ENCODE assay signal across 1 cellular context in the genomic region with DNA sequence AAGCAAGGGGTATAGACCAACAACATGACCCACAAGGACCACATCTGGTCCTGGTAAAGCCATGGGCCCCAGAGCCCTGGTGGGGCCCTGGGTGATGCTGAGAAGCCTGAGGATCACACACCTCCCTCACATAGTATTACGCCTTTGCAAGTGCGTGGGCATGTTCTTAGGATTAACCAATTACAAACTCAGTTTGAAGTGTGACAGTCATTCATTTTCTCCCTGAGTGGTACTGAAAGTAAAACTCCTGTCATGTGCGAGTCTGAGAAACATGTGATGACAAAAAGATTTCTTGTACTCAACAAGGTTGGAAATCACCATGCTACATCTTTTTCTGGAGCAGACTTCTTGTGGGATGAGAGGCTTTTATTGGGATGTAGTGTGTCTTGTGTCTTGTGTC.
TF ChIP-seq lines count a peak whose summit lies in the region.

No MANE protein-coding gene starts in this region.

TF ChIP-seq in GM12878, 131 proteins besides CTCF, POLR2A, EP300 and RAD21 (continued from another document and continues in another):
- TF ChIP-seq, protein P1, sequence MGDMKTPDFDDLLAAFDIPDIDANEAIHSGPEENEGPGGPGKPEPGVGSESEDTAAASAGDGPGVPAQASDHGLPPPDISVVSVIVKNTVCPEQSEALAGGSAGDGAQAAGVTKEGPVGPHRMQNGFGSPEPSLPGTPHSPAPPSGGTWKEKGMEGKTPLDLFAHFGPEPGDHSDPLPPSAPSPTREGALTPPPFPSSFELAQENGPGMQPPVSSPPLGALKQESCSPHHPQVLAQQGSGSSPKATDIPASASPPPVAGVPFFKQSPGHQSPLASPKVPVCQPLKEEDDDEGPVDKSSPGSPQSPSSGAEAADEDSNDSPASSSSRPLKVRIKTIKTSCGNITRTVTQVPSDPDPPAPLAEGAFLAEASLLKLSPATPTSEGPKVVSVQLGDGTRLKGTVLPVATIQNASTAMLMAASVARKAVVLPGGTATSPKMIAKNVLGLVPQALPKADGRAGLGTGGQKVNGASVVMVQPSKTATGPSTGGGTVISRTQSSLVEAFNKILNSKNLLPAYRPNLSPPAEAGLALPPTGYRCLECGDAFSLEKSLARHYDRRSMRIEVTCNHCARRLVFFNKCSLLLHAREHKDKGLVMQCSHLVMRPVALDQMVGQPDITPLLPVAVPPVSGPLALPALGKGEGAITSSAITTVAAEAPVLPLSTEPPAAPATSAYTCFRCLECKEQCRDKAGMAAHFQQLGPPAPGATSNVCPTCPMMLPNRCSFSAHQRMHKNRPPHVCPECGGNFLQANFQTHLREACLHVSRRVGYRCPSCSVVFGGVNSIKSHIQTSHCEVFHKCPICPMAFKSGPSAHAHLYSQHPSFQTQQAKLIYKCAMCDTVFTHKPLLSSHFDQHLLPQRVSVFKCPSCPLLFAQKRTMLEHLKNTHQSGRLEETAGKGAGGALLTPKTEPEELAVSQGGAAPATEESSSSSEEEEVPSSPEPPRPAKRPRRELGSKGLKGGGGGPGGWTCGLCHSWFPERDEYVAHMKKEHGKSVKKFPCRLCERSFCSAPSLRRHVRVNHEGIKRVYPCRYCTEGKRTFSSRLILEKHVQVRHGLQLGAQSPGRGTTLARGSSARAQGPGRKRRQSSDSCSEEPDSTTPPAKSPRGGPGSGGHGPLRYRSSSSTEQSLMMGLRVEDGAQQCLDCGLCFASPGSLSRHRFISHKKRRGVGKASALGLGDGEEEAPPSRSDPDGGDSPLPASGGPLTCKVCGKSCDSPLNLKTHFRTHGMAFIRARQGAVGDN (IDR thresholded peaks at IDR 0.05): peak; percentile 72; the same call in 1 of the 2 replicates
- TF ChIP-seq ZNF24 (IDR thresholded peaks at IDR 0.05) (no peak), HDAC6 (IDR thresholded peaks at IDR 0.05; ENCODE audit: unreplicated experiment) (no peak), RFX5 (IDR thresholded peaks at IDR 0.05; ENCODE audit: low read depth, low read length) (no peak), CHD1 (IDR thresholded peaks at IDR 0.05; ENCODE audit: low read depth, low read length) (no peak), TAF1 (IDR thresholded peaks at IDR 0.05; ENCODE audit: borderline replicate concordance, low read depth, low read length) (no peak), BHLHE40 (IDR thresholded peaks at IDR 0.05; ENCODE audit: borderline replicate concordance in 1 of 2, low read depth in 2 of 2, low read length in 1 of 2) (peak; percentile 44 to 76; a peak in 3 of 4 replicates), CHD4 (IDR thresholded peaks at IDR 0.05) (no peak), SUPT20H (IDR thresholded peaks at IDR 0.05; ENCODE audit: borderline replicate concordance, control insufficient read depth, low read depth, low read length) (no peak), STAT3 (IDR thresholded peaks at IDR 0.05; ENCODE audit: low read depth, low read length) (no peak), SIN3A (IDR thresholded peaks at IDR 0.05; ENCODE audit: low read depth, low read length) (no peak), JUNB (IDR thresholded peaks at IDR 0.05) (no peak), ZNF274 (IDR thresholded peaks at IDR 0.05; ENCODE audit: insufficient read depth, insufficient read length) (no peak), MXI1 (IDR thresholded peaks at IDR 0.05; ENCODE audit: low read depth, low read length) (no peak), RCOR1 (conservative IDR thresholded peaks at IDR 0.05; ENCODE audit: low read depth, low read length) (no peak), FOXM1 (IDR thresholded peaks at IDR 0.05; ENCODE audit: low read depth, low read length) (no peak), TARDBP (IDR thresholded peaks at IDR 0.05; ENCODE audit: borderline replicate concordance) (no peak), CEBPB (IDR thresholded peaks at IDR 0.05; ENCODE audit: borderline replicate concordance in 1 of 2, low read depth in 2 of 2, low read length in 2 of 2) (no peak), IRF4 (IDR thresholded peaks at IDR 0.05; ENCODE audit: low read depth, low read length) (no peak), ZZZ3 (IDR thresholded peaks at IDR 0.05; ENCODE audit: control insufficient read depth, insufficient read length, low read depth) (no peak), IKZF2 (IDR thresholded peaks at IDR 0.05) (peak; percentile 53 to 64; a peak in 3 of 4 replicates), ETV6 (conservative IDR thresholded peaks at IDR 0.05 in 1 of 2, IDR thresholded peaks at IDR 0.05 in 1 of 2; ENCODE audit: borderline replicate concordance in 1 of 2, low read depth in 1 of 2) (no peak), SREBF2 (IDR thresholded peaks at IDR 0.05; ENCODE audit: low read length) (no peak), RBBP5 (conservative IDR thresholded peaks at IDR 0.05) (no peak), GATAD2B (conservative IDR thresholded peaks at IDR 0.05; ENCODE audit: low read depth) (no peak), TCF7 (IDR thresholded peaks at IDR 0.05; ENCODE audit: borderline replicate concordance) (no peak), NR2F1 (conservative IDR thresholded peaks at IDR 0.05) (no peak), SP1 (IDR thresholded peaks at IDR 0.05; ENCODE audit: low read depth, low read length) (no peak), ZNF384 (IDR thresholded peaks at IDR 0.05; ENCODE audit: borderline replicate concordance, low read depth, low read length) (no peak)
- TF ChIP-seq, protein P2, sequence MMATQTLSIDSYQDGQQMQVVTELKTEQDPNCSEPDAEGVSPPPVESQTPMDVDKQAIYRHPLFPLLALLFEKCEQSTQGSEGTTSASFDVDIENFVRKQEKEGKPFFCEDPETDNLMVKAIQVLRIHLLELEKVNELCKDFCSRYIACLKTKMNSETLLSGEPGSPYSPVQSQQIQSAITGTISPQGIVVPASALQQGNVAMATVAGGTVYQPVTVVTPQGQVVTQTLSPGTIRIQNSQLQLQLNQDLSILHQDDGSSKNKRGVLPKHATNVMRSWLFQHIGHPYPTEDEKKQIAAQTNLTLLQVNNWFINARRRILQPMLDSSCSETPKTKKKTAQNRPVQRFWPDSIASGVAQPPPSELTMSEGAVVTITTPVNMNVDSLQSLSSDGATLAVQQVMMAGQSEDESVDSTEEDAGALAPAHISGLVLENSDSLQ (IDR thresholded peaks at IDR 0.05): peak; percentile 61
- TF ChIP-seq, protein P3, sequence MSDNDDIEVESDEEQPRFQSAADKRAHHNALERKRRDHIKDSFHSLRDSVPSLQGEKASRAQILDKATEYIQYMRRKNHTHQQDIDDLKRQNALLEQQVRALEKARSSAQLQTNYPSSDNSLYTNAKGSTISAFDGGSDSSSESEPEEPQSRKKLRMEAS (IDR thresholded peaks at IDR 0.05; ENCODE audit: low read depth, low read length): no peak
- TF ChIP-seq, protein P4, sequence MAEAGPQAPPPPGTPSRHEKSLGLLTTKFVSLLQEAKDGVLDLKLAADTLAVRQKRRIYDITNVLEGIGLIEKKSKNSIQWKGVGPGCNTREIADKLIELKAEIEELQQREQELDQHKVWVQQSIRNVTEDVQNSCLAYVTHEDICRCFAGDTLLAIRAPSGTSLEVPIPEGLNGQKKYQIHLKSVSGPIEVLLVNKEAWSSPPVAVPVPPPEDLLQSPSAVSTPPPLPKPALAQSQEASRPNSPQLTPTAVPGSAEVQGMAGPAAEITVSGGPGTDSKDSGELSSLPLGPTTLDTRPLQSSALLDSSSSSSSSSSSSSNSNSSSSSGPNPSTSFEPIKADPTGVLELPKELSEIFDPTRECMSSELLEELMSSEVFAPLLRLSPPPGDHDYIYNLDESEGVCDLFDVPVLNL (IDR thresholded peaks at IDR 0.05; ENCODE audit: low read depth, low read length): no peak
- TF ChIP-seq, protein P5, sequence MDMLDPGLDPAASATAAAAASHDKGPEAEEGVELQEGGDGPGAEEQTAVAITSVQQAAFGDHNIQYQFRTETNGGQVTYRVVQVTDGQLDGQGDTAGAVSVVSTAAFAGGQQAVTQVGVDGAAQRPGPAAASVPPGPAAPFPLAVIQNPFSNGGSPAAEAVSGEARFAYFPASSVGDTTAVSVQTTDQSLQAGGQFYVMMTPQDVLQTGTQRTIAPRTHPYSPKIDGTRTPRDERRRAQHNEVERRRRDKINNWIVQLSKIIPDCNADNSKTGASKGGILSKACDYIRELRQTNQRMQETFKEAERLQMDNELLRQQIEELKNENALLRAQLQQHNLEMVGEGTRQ (IDR thresholded peaks at IDR 0.05; ENCODE audit: borderline replicate concordance, low read depth, low read length): no peak
- TF ChIP-seq, protein P6, sequence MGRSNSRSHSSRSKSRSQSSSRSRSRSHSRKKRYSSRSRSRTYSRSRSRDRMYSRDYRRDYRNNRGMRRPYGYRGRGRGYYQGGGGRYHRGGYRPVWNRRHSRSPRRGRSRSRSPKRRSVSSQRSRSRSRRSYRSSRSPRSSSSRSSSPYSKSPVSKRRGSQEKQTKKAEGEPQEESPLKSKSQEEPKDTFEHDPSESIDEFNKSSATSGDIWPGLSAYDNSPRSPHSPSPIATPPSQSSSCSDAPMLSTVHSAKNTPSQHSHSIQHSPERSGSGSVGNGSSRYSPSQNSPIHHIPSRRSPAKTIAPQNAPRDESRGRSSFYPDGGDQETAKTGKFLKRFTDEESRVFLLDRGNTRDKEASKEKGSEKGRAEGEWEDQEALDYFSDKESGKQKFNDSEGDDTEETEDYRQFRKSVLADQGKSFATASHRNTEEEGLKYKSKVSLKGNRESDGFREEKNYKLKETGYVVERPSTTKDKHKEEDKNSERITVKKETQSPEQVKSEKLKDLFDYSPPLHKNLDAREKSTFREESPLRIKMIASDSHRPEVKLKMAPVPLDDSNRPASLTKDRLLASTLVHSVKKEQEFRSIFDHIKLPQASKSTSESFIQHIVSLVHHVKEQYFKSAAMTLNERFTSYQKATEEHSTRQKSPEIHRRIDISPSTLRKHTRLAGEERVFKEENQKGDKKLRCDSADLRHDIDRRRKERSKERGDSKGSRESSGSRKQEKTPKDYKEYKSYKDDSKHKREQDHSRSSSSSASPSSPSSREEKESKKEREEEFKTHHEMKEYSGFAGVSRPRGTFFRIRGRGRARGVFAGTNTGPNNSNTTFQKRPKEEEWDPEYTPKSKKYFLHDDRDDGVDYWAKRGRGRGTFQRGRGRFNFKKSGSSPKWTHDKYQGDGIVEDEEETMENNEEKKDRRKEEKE (IDR thresholded peaks at IDR 0.05): no peak
- TF ChIP-seq, protein P7, sequence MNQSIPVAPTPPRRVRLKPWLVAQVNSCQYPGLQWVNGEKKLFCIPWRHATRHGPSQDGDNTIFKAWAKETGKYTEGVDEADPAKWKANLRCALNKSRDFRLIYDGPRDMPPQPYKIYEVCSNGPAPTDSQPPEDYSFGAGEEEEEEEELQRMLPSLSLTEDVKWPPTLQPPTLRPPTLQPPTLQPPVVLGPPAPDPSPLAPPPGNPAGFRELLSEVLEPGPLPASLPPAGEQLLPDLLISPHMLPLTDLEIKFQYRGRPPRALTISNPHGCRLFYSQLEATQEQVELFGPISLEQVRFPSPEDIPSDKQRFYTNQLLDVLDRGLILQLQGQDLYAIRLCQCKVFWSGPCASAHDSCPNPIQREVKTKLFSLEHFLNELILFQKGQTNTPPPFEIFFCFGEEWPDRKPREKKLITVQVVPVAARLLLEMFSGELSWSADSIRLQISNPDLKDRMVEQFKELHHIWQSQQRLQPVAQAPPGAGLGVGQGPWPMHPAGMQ (IDR thresholded peaks at IDR 0.05; ENCODE audit: borderline replicate concordance): no peak
- TF ChIP-seq, protein P8, sequence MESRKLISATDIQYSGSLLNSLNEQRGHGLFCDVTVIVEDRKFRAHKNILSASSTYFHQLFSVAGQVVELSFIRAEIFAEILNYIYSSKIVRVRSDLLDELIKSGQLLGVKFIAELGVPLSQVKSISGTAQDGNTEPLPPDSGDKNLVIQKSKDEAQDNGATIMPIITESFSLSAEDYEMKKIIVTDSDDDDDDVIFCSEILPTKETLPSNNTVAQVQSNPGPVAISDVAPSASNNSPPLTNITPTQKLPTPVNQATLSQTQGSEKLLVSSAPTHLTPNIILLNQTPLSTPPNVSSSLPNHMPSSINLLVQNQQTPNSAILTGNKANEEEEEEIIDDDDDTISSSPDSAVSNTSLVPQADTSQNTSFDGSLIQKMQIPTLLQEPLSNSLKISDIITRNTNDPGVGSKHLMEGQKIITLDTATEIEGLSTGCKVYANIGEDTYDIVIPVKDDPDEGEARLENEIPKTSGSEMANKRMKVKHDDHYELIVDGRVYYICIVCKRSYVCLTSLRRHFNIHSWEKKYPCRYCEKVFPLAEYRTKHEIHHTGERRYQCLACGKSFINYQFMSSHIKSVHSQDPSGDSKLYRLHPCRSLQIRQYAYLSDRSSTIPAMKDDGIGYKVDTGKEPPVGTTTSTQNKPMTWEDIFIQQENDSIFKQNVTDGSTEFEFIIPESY (IDR thresholded peaks at IDR 0.05): no peak
- TF ChIP-seq, protein P9, sequence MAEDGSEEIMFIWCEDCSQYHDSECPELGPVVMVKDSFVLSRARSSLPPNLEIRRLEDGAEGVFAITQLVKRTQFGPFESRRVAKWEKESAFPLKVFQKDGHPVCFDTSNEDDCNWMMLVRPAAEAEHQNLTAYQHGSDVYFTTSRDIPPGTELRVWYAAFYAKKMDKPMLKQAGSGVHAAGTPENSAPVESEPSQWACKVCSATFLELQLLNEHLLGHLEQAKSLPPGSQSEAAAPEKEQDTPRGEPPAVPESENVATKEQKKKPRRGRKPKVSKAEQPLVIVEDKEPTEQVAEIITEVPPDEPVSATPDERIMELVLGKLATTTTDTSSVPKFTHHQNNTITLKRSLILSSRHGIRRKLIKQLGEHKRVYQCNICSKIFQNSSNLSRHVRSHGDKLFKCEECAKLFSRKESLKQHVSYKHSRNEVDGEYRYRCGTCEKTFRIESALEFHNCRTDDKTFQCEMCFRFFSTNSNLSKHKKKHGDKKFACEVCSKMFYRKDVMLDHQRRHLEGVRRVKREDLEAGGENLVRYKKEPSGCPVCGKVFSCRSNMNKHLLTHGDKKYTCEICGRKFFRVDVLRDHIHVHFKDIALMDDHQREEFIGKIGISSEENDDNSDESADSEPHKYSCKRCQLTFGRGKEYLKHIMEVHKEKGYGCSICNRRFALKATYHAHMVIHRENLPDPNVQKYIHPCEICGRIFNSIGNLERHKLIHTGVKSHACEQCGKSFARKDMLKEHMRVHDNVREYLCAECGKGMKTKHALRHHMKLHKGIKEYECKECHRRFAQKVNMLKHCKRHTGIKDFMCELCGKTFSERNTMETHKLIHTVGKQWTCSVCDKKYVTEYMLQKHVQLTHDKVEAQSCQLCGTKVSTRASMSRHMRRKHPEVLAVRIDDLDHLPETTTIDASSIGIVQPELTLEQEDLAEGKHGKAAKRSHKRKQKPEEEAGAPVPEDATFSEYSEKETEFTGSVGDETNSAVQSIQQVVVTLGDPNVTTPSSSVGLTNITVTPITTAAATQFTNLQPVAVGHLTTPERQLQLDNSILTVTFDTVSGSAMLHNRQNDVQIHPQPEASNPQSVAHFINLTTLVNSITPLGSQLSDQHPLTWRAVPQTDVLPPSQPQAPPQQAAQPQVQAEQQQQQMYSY (CRISPR knock-in tag; IDR thresholded peaks at IDR 0.05): no peak
- TF ChIP-seq, protein P10, sequence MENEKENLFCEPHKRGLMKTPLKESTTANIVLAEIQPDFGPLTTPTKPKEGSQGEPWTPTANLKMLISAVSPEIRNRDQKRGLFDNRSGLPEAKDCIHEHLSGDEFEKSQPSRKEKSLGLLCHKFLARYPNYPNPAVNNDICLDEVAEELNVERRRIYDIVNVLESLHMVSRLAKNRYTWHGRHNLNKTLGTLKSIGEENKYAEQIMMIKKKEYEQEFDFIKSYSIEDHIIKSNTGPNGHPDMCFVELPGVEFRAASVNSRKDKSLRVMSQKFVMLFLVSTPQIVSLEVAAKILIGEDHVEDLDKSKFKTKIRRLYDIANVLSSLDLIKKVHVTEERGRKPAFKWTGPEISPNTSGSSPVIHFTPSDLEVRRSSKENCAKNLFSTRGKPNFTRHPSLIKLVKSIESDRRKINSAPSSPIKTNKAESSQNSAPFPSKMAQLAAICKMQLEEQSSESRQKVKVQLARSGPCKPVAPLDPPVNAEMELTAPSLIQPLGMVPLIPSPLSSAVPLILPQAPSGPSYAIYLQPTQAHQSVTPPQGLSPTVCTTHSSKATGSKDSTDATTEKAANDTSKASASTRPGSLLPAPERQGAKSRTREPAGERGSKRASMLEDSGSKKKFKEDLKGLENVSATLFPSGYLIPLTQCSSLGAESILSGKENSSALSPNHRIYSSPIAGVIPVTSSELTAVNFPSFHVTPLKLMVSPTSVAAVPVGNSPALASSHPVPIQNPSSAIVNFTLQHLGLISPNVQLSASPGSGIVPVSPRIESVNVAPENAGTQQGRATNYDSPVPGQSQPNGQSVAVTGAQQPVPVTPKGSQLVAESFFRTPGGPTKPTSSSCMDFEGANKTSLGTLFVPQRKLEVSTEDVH (IDR thresholded peaks at IDR 0.05; ENCODE audit: low read depth, partially characterized antibody): no peak
